Comparison of ENCODE assay signal across 8 cellular contexts in genomic region chr6:108565091-108565766, GRCh38. TPM values are rescaled to one million over a fixed set of nuclear protein-coding genes. Genes with fewer than 3 reads are reported as not detected.
DNase-seq lines count a peak whose midpoint lies in the region; ATAC-seq, FAIRE-seq and TF ChIP-seq lines count a peak whose summit lies in the region.

No MANE protein-coding gene starts in this region.

- no TSS peak for BruUV-seq in endothelial cell of umbilical vein (replicated peaks; lab: Mats Ljungman, UMichigan)

- no peak for TF ChIP-seq CTCF in endothelial cell of umbilical vein (IDR thresholded peaks at IDR 0.05; ENCODE audit: extremely low read depth in 1 of 2, insufficient read depth in 1 of 2, low read depth in 1 of 2, low read length in 2 of 2)

- intact Hi-C loops in endothelial cell of umbilical vein (cut with micrococcal nuclease) = loop anchor here (1.0 to 10.0 kb wide), 3 partner anchors 24 to 1620 kb away; partner anchors contain the start of gene CDC40

- CTCF ChIA-PET in endothelial cell of umbilical vein (lab: Charles Lee) = interaction anchor here (1.0 to 3.9 kb wide), 6 partner anchors 11 to 328 kb away, joined by 3 to 19 read pairs (median 4); no protein-coding TSS in a partner anchor

- H3K4me3 ChIP-seq in endothelial cell of umbilical vein (replicated peaks in 1 of 3; ENCODE audit: insufficient read depth in 1 of 3, low read depth in 1 of 3, low read length in 3 of 3) = no peak overlapping the region

- no peaks in the 10 kb centered on the region for H3K9me3 ChIP-seq in endothelial cell of umbilical vein (replicated peaks; ENCODE audit: control insufficient read depth, insufficient read depth, low read length)

- peak; percentile 19 for DNase-seq in stimulated activated CD4-positive, alpha-beta T cell treated with anti-CD3 and anti-CD28 coated beads, Interleukin-4, amount 100 ng/mL, for 24 hours
- no peak for DNase-seq in stimulated activated CD4-positive, alpha-beta T cell treated with anti-CD3 and anti-CD28 coated beads, Interleukin-2, amount 100 ng/mL, for 24 hours
- DNase-seq in RPMI7951 (ENCODE audit: low read depth) (peak; percentile 62), endothelial cell of umbilical vein (ENCODE audit: low read depth, low spot score) (peak; percentile 33), retina (no peak), cerebellum (ENCODE audit: low spot score) (no peak)
- DNase-seq in stimulated activated naive B cell treated with anti-CD40 and anti-IgM and Interleukin-4, amounts not matched to agents 10 μg/mL and 1 μg/mL and 100 μg/mL, for 72 hours = peak; percentile 72

- H3K27me3 ChIP-seq in endothelial cell of umbilical vein (ENCODE audit: control insufficient read depth in 2 of 2, insufficient read depth in 2 of 2, low read length in 2 of 2) = no peaks in the 10 kb centered on the region

- H3K27ac Mint-ChIP-seq in stimulated activated naive B cell treated with anti-CD40 and anti-IgM and Interleukin-4, amounts not matched to agents 10 μg/mL and 1 μg/mL and 100 μg/mL, for 72 hours = peak overlapping the region; percentile 87

- H3K9me1 ChIP-seq in endothelial cell of umbilical vein (replicated peaks; ENCODE audit: control insufficient read depth, extremely low read depth, insufficient read depth, low read length) = no peaks in the 10 kb centered on the region

- no peak for TF ChIP-seq POLR2A in endothelial cell of umbilical vein (IDR thresholded peaks at IDR 0.05; ENCODE audit: low read depth, low read length)

- H3K4me1 ChIP-seq in endothelial cell of umbilical vein (ENCODE audit: control insufficient read depth, extremely low read depth, insufficient read depth, low read length) = peaks cover 46% of the 10 kb centered on the region

- H3K4me2 ChIP-seq in endothelial cell of umbilical vein (ENCODE audit: insufficient read depth, low read length) = peak overlapping the region; percentile 48

- H3K4me3 Mint-ChIP-seq in stimulated activated naive B cell treated with anti-CD40 and anti-IgM and Interleukin-4, amounts not matched to agents 10 μg/mL and 1 μg/mL and 100 μg/mL, for 72 hours = peak overlapping the region; percentile 37 to 69

- no peak overlapping the region for H3K9ac ChIP-seq in endothelial cell of umbilical vein (replicated peaks; ENCODE audit: extremely low read depth, insufficient read depth, low read length)

- FAIRE-seq in endothelial cell of umbilical vein (lab: Jason Lieb, UNC) = no peak

- peaks cover 15 to 27% of the 10 kb centered on the region in 2 donors for H3K36me3 Mint-ChIP-seq in stimulated activated naive B cell treated with anti-CD40 and anti-IgM and Interleukin-4, amounts not matched to agents 10 μg/mL and 1 μg/mL and 100 μg/mL, for 72 hours

- ATAC-seq in HG03060 (IDR thresholded peaks at IDR 0.05; ENCODE audit: low read depth, unreplicated experiment) = peak; percentile 80
- ATAC-seq in stimulated activated naive B cell treated with anti-CD40 and anti-IgM and Interleukin-4, amounts not matched to agents 10 μg/mL and 1 μg/mL and 100 μg/mL, for 72 hours (replicated peaks) = peak; percentile 84 to 85

- POLR2A ChIA-PET in endothelial cell of umbilical vein (lab: Charles Lee) = no interaction called here

- H4K20me1 ChIP-seq in endothelial cell of umbilical vein (replicated peaks; ENCODE audit: control insufficient read depth, extremely low read depth, insufficient read depth, low read length) = no peaks in the 10 kb centered on the region

- H3K36me3 ChIP-seq in endothelial cell of umbilical vein (ENCODE audit: control insufficient read depth in 2 of 2, extremely low read depth in 1 of 2, insufficient read depth in 2 of 2, low read length in 2 of 2) = peaks cover 0 to 2% of the 10 kb centered on the region in 2 experiments

- dilution Hi-C loops in endothelial cell of umbilical vein (cut with MboI; ENCODE audit: extremely low pct_ligation_motif_present, low sequenced_read_pairs) = no loop called here

- H3K27ac ChIP-seq in endothelial cell of umbilical vein (ENCODE audit: insufficient read depth, low read depth, low read length) = peak overlapping the region; percentile 22

- H3K27me3 Mint-ChIP-seq in stimulated activated naive B cell treated with anti-CD40 and anti-IgM and Interleukin-4, amounts not matched to agents 10 μg/mL and 1 μg/mL and 100 μg/mL, for 72 hours = peaks cover 6 to 8% of the 10 kb centered on the region in 2 donors

- H3K9me3 Mint-ChIP-seq in stimulated activated naive B cell treated with anti-CD40 and anti-IgM and Interleukin-4, amounts not matched to agents 10 μg/mL and 1 μg/mL and 100 μg/mL, for 72 hours = peaks cover 2 to 3% of the 10 kb centered on the region in 2 donors

- H3K79me2 ChIP-seq in endothelial cell of umbilical vein (ENCODE audit: control insufficient read depth, insufficient read depth, low read length) = peaks cover 16% of the 10 kb centered on the region

- peaks cover 36 to 70% of the 10 kb centered on the region in 2 donors for H3K4me1 Mint-ChIP-seq in stimulated activated naive B cell treated with anti-CD40 and anti-IgM and Interleukin-4, amounts not matched to agents 10 μg/mL and 1 μg/mL and 100 μg/mL, for 72 hours

- H2AFZ ChIP-seq in endothelial cell of umbilical vein (ENCODE audit: low read depth, low read length) = no peak overlapping the region

TF ChIP-seq in endothelial cell of umbilical vein, 7 proteins besides CTCF, POLR2A, EP300 and RAD21:
- TF ChIP-seq EZH2 (IDR thresholded peaks at IDR 0.05; ENCODE audit: borderline replicate concordance, low read depth, low read length, severe bottlenecking) (no peak), GATA2 (IDR thresholded peaks at IDR 0.05; ENCODE audit: insufficient read depth, insufficient read length, low read depth, low read length) (peak; percentile 37)
TF ChIP-seq in endothelial cell of umbilical vein: peak in this region for 1.

RNA-seq across cellular contexts. Expression of gene FOXO3, which starts 4.5 kb away (rescaled TPM):
- total RNA-seq in RPMI7951 (2014; rRNA removed; shearing (Covaris generic)) = 16.2 and 19.0 TPM in 2 replicates
- total RNA-seq in endothelial cell of umbilical vein (15.7 and 16.9 TPM in 2 replicates), cerebellum (51.9 TPM)
- 13.6 and 14.4 TPM in 2 replicates for polyA plus RNA-seq in endothelial cell of umbilical vein
- 9.0 and 10.2 TPM in 2 replicates for polyA plus RNA-seq in endothelial cell of umbilical vein (2011; cell fraction: cytosol; rRNA removed)
- 9.9 and 13.5 TPM in 2 replicates for polyA plus RNA-seq in endothelial cell of umbilical vein (2011; cell fraction: nucleus; rRNA removed)
- 9.1 and 10.3 TPM in 2 replicates for polyA plus RNA-seq in endothelial cell of umbilical vein (2012)
- 48.0 and 60.3 TPM in 2 replicates for polyA minus RNA-seq in endothelial cell of umbilical vein
- 23.9 TPM for polyA minus RNA-seq in endothelial cell of umbilical vein (2011; cell fraction: cytosol; rRNA and poly(A)+ RNA removed)
- polyA minus RNA-seq in endothelial cell of umbilical vein (2011; cell fraction: nucleus; rRNA and poly(A)+ RNA removed) = 26.5 and 28.2 TPM in 2 replicates

Comparison
In these comparisons a context has a peak if more than half of its experiments do, and no peak if none do; other contexts are left out.
1. DNase-seq: peak in stimulated activated CD4-positive, alpha-beta T cell treated with anti-CD3 and anti-CD28 coated beads, Interleukin-4, amount 100 ng/mL, for 24 hours (single experiment), RPMI7951 (single experiment), endothelial cell of umbilical vein (single experiment) and stimulated activated naive B cell treated with anti-CD40 and anti-IgM and Interleukin-4, amounts not matched to agents 10 μg/mL and 1 μg/mL and 100 μg/mL, for 72 hours (single experiment); none in stimulated activated CD4-positive, alpha-beta T cell treated with anti-CD3 and anti-CD28 coated beads, Interleukin-2, amount 100 ng/mL, for 24 hours (0 of 2), retina (single experiment) and cerebellum (single experiment).